In genomic region chr9:128120061-128120740, GRCh38 we compare ENCODE assay signal across 1 cellular context.
TF ChIP-seq lines count a peak whose summit lies in the region.

No MANE protein-coding gene starts in this region.

TF ChIP-seq in H1, 55 proteins besides CTCF, POLR2A, EP300 and RAD21:
- no peak for TF ChIP-seq CHD1 (IDR thresholded peaks at IDR 0.05; ENCODE audit: low read depth, low read length)
- TF ChIP-seq, protein P1, sequence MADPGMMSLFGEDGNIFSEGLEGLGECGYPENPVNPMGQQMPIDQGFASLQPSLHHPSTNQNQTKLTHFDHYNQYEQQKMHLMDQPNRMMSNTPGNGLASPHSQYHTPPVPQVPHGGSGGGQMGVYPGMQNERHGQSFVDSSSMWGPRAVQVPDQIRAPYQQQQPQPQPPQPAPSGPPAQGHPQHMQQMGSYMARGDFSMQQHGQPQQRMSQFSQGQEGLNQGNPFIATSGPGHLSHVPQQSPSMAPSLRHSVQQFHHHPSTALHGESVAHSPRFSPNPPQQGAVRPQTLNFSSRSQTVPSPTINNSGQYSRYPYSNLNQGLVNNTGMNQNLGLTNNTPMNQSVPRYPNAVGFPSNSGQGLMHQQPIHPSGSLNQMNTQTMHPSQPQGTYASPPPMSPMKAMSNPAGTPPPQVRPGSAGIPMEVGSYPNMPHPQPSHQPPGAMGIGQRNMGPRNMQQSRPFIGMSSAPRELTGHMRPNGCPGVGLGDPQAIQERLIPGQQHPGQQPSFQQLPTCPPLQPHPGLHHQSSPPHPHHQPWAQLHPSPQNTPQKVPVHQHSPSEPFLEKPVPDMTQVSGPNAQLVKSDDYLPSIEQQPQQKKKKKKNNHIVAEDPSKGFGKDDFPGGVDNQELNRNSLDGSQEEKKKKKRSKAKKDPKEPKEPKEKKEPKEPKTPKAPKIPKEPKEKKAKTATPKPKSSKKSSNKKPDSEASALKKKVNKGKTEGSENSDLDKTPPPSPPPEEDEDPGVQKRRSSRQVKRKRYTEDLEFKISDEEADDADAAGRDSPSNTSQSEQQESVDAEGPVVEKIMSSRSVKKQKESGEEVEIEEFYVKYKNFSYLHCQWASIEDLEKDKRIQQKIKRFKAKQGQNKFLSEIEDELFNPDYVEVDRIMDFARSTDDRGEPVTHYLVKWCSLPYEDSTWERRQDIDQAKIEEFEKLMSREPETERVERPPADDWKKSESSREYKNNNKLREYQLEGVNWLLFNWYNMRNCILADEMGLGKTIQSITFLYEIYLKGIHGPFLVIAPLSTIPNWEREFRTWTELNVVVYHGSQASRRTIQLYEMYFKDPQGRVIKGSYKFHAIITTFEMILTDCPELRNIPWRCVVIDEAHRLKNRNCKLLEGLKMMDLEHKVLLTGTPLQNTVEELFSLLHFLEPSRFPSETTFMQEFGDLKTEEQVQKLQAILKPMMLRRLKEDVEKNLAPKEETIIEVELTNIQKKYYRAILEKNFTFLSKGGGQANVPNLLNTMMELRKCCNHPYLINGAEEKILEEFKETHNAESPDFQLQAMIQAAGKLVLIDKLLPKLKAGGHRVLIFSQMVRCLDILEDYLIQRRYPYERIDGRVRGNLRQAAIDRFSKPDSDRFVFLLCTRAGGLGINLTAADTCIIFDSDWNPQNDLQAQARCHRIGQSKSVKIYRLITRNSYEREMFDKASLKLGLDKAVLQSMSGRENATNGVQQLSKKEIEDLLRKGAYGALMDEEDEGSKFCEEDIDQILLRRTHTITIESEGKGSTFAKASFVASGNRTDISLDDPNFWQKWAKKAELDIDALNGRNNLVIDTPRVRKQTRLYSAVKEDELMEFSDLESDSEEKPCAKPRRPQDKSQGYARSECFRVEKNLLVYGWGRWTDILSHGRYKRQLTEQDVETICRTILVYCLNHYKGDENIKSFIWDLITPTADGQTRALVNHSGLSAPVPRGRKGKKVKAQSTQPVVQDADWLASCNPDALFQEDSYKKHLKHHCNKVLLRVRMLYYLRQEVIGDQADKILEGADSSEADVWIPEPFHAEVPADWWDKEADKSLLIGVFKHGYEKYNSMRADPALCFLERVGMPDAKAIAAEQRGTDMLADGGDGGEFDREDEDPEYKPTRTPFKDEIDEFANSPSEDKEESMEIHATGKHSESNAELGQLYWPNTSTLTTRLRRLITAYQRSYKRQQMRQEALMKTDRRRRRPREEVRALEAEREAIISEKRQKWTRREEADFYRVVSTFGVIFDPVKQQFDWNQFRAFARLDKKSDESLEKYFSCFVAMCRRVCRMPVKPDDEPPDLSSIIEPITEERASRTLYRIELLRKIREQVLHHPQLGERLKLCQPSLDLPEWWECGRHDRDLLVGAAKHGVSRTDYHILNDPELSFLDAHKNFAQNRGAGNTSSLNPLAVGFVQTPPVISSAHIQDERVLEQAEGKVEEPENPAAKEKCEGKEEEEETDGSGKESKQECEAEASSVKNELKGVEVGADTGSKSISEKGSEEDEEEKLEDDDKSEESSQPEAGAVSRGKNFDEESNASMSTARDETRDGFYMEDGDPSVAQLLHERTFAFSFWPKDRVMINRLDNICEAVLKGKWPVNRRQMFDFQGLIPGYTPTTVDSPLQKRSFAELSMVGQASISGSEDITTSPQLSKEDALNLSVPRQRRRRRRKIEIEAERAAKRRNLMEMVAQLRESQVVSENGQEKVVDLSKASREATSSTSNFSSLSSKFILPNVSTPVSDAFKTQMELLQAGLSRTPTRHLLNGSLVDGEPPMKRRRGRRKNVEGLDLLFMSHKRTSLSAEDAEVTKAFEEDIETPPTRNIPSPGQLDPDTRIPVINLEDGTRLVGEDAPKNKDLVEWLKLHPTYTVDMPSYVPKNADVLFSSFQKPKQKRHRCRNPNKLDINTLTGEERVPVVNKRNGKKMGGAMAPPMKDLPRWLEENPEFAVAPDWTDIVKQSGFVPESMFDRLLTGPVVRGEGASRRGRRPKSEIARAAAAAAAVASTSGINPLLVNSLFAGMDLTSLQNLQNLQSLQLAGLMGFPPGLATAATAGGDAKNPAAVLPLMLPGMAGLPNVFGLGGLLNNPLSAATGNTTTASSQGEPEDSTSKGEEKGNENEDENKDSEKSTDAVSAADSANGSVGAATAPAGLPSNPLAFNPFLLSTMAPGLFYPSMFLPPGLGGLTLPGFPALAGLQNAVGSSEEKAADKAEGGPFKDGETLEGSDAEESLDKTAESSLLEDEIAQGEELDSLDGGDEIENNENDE (IDR thresholded peaks at IDR 0.05; ENCODE audit: insufficient replicate concordance, low read length) = no peak
- no peak for TF ChIP-seq CBX5 (IDR thresholded peaks at IDR 0.05; ENCODE audit: low read depth, low read length)
- no peak for TF ChIP-seq EGR1 (IDR thresholded peaks at IDR 0.05; ENCODE audit: borderline replicate concordance, low read depth, low read length)
- no peak for TF ChIP-seq YY1 (IDR thresholded peaks at IDR 0.05; ENCODE audit: low read depth, low read length)
- no peak for TF ChIP-seq GTF2F1 (IDR thresholded peaks at IDR 0.05; ENCODE audit: borderline replicate concordance, low read depth, low read length)
- TF ChIP-seq SIX5 (IDR thresholded peaks at IDR 0.05; ENCODE audit: low read depth, low read length) = no peak
- TF ChIP-seq SIN3A (conservative IDR thresholded peaks at IDR 0.05 in 1 of 2, IDR thresholded peaks at IDR 0.05 in 1 of 2; ENCODE audit: low read depth in 1 of 2, low read length in 2 of 2) = no peak
- no peak for TF ChIP-seq BACH1 (IDR thresholded peaks at IDR 0.05; ENCODE audit: low read length)
- no peak for TF ChIP-seq CTBP2 (IDR thresholded peaks at IDR 0.05; ENCODE audit: borderline replicate concordance, insufficient read depth, insufficient read length, low read length)
- no peak for TF ChIP-seq TEAD4 (IDR thresholded peaks at IDR 0.05; ENCODE audit: low read depth, low read length)
- no peak for TF ChIP-seq TBP (IDR thresholded peaks at IDR 0.05; ENCODE audit: low read depth, low read length)
- no peak for TF ChIP-seq SAP30 (IDR thresholded peaks at IDR 0.05; ENCODE audit: insufficient read depth, insufficient replicate concordance, low read length)
- no peak for TF ChIP-seq SP4 (IDR thresholded peaks at IDR 0.05; ENCODE audit: low read length)
- TF ChIP-seq SIRT6 (IDR thresholded peaks at IDR 0.05; ENCODE audit: low read length) = no peak
- no peak for TF ChIP-seq CEBPB (IDR thresholded peaks at IDR 0.05; ENCODE audit: low read depth, low read length)
